Comparison of ENCODE assay signal across 11 cellular contexts in genomic region chr4:7857238-7857701, GRCh38.
DNase-seq lines count a peak whose midpoint lies in the region; ATAC-seq, FAIRE-seq and TF ChIP-seq lines count a peak whose summit lies in the region.
"Had no signal": no experiment of that assay in that cellular context is flagged by ENCODE, and none has a peak within 500 bp of the region (broad histone marks: within the 10 kb centered on the region; RNA-seq: fewer than 3 reads in every experiment).

No MANE protein-coding gene starts in this region.

- H3K27ac ChIP-seq in ACC112 (ENCODE audit: low read depth, low read length) (peak overlapping the region; percentile 83), H9 (ENCODE audit: insufficient read length, low read depth, low read length) (no peak overlapping the region), mammary epithelial cell (ENCODE audit: insufficient read depth, low read depth, low read length) (peak overlapping the region; percentile 72), mesenchymal stem cell (ENCODE audit: low read length, poor library complexity, severe bottlenecking) (peak overlapping the region; percentile 72), kidney (ENCODE audit: low read depth in 2 of 2, low read length in 2 of 2) (no peak overlapping the region)
- H3K27ac ChIP-seq: neutrophil had no signal

- ATAC-seq in HG03354 (IDR thresholded peaks at IDR 0.05; ENCODE audit: poor library complexity, severe bottlenecking, unreplicated experiment) = no peak

- H3K4me1 ChIP-seq in ACC112 (ENCODE audit: control insufficient read depth, insufficient read depth, low read length, unreplicated experiment) (peaks cover 64% of the 10 kb centered on the region), H9 (ENCODE audit: insufficient read depth, low read length) (peaks cover 10% of the 10 kb centered on the region; the same call in 1 of the 2 replicates), mammary epithelial cell (ENCODE audit: insufficient read depth, low read length) (peaks cover 59% of the 10 kb centered on the region), mesenchymal stem cell (ENCODE audit: control insufficient read depth, insufficient read depth, low read depth, low read length) (peaks cover 25% of the 10 kb centered on the region), kidney (ENCODE audit: control insufficient read depth in 1 of 2, insufficient read depth in 1 of 2, low read depth in 1 of 2, low read length in 2 of 2) (no peaks in the 10 kb centered on the region)

- H3T11ph ChIP-seq in H9 (ENCODE audit: low read length) = no peak overlapping the region

- H2BK20ac ChIP-seq in H9 (ENCODE audit: low read depth, low read length, poor library complexity, severe bottlenecking) = no peak overlapping the region

- no TSS peak for BruUV-seq in mammary epithelial cell (replicated peaks; lab: Mats Ljungman, UMichigan)

- no peak overlapping the region for H4K5ac ChIP-seq in H9 (ENCODE audit: insufficient read length, low read depth, low read length)

- peaks cover 28 to 43% of the 10 kb centered on the region in 2 experiments for H3K4me1 Mint-ChIP-seq in H9

- no peak overlapping the region for H2BK12ac ChIP-seq in H9 (ENCODE audit: insufficient read length, low read depth, low read length)
- no peak overlapping the region for H2BK12ac ChIP-seq in mesenchymal stem cell (ENCODE audit: low read length in 2 of 2)

- no peaks in the 10 kb centered on the region for H3K9me3 Mint-ChIP-seq in H9

- H3K4me3 Mint-ChIP-seq in H9 = no peak overlapping the region

- H4K20me1 ChIP-seq in H9 (ENCODE audit: control insufficient read depth, insufficient read depth, insufficient read length) (no peaks in the 10 kb centered on the region), mammary epithelial cell (ENCODE audit: insufficient read depth, low read length) (no peaks in the 10 kb centered on the region)

- H2AFZ ChIP-seq in ACC112 (ENCODE audit: low read length, unreplicated experiment) = no peak overlapping the region
- no peak overlapping the region for H2AFZ ChIP-seq in H9 (ENCODE audit: low read length)
- H2AFZ ChIP-seq in mammary epithelial cell (ENCODE audit: low read depth, low read length) = peak overlapping the region; percentile 36
- no peak overlapping the region for H2AFZ ChIP-seq in mesenchymal stem cell (ENCODE audit: low read depth, low read length)

- no peak overlapping the region for H4K8ac ChIP-seq in H9 (replicated peaks; ENCODE audit: insufficient read length, low read depth, low read length)
- H4K8ac ChIP-seq in mesenchymal stem cell (ENCODE audit: low read length) = no peak overlapping the region

- H3K9ac ChIP-seq in H9 (ENCODE audit: extremely low read depth, insufficient read length, low read length) = no peak overlapping the region
- H3K9ac ChIP-seq in mammary epithelial cell (ENCODE audit: insufficient read depth, low read length) = peak overlapping the region; percentile 44
- peak overlapping the region; percentile 80 for H3K9ac ChIP-seq in mesenchymal stem cell (ENCODE audit: low read length)
- no peak overlapping the region for H3K9ac ChIP-seq in kidney (ENCODE audit: low read length in 2 of 2)

- H3K79me1 ChIP-seq in H9 (ENCODE audit: insufficient read depth, low read depth, low read length, poor library complexity, severe bottlenecking) (no peaks in the 10 kb centered on the region), mesenchymal stem cell (replicated peaks; ENCODE audit: low read length, poor library complexity, severe bottlenecking) (peaks cover 26% of the 10 kb centered on the region)

- no peak overlapping the region for H2BK5ac ChIP-seq in H9 (ENCODE audit: insufficient read length, low read length)
- no peak overlapping the region for H2BK5ac ChIP-seq in mesenchymal stem cell (ENCODE audit: low read depth, low read length, poor library complexity, severe bottlenecking)

- H3K4me2 ChIP-seq in H9 (ENCODE audit: insufficient read depth, insufficient read length, low read length) (no peak overlapping the region), mammary epithelial cell (ENCODE audit: insufficient read depth, low read depth, low read length) (peak overlapping the region; percentile 63), mesenchymal stem cell (ENCODE audit: low read length, poor library complexity, severe bottlenecking) (no peak overlapping the region)

- H3K56ac ChIP-seq in H9 (ENCODE audit: insufficient read length, low read depth, low read length) = no peak overlapping the region

- TF ChIP-seq CTCF in H9 (conservative IDR thresholded peaks at IDR 0.05) = no peak
- TF ChIP-seq CTCF in mammary epithelial cell (conservative IDR thresholded peaks at IDR 0.05 in 1 of 2, IDR thresholded peaks at IDR 0.05 in 1 of 2; ENCODE audit: extremely low read depth in 1 of 2, insufficient read depth in 1 of 2, low read depth in 1 of 2, low read length in 2 of 2) = no peak
- TF ChIP-seq CTCF in kidney (IDR thresholded peaks at IDR 0.05; ENCODE audit: borderline replicate concordance, extremely low read depth, insufficient read depth) = no peak

- DNase-seq in H9 (no peak), mammary epithelial cell (peak; percentile 57), mesenchymal stem cell (peak; percentile 63), kidney (no peak), HUDEP-2 (lab: John Stamatoyannopoulos, UW; ENCODE audit: unreplicated experiment in 76 of 76) (no peak), NCI-H1694 (lab: John Stamatoyannopoulos, UW) (no peak)
- DNase-seq: DND-41, NCI-H82 had no signal

- H3K27me3 Mint-ChIP-seq in H9 (ENCODE audit: low read depth) = no peaks in the 10 kb centered on the region

- no peaks in the 10 kb centered on the region for H3K23me2 ChIP-seq in H9 (ENCODE audit: insufficient read length, low read depth, low read length, poor library complexity, severe bottlenecking)

- peaks cover 21% of the 10 kb centered on the region for H3K36me3 ChIP-seq in ACC112 (ENCODE audit: insufficient read depth, low read length)
- H3K36me3 ChIP-seq in mammary epithelial cell (ENCODE audit: insufficient read depth, low read length) = no peaks in the 10 kb centered on the region
- peaks cover 31 to 43% of the 10 kb centered on the region in 2 experiments for H3K36me3 ChIP-seq in mesenchymal stem cell (ENCODE audit: control insufficient read depth in 1 of 2, insufficient read depth in 2 of 2, low read depth in 1 of 2, low read length in 2 of 2)
- H3K36me3 ChIP-seq in kidney (ENCODE audit: control insufficient read depth in 1 of 2, insufficient read depth in 2 of 2, low read length in 2 of 2) = peaks cover 0 to 3% of the 10 kb centered on the region in 2 donors

- no peak overlapping the region for H4K91ac ChIP-seq in H9 (ENCODE audit: insufficient read length, low read depth, low read length)
- H4K91ac ChIP-seq in mesenchymal stem cell (ENCODE audit: low read length) = no peak overlapping the region

- H2BK120ac ChIP-seq in H9 (ENCODE audit: low read depth, low read length, poor library complexity, severe bottlenecking) (no peak overlapping the region), mesenchymal stem cell (ENCODE audit: low read depth, low read length) (no peak overlapping the region)

- peaks cover 0 to 15% (median 8%) of the 10 kb centered on the region in 3 experiments; a peak in 4 of 7 replicates for H3K36me3 Mint-ChIP-seq in H9 (ENCODE audit: insufficient read depth in 1 of 3, low read depth in 3 of 3)

- intact Hi-C loops in mammary epithelial cell (cut with micrococcal nuclease) (no loop called here), kidney (cut with DNase I) (no loop called here)

- CTCF ChIA-PET in mammary epithelial cell (lab: Charles Lee; ENCODE audit: low non-redundant PET) = no interaction called here

- H3K18ac ChIP-seq in H9 (ENCODE audit: insufficient read length, low read depth, low read length) (no peak overlapping the region), mesenchymal stem cell (ENCODE audit: low read depth in 1 of 2, low read length in 2 of 2) (peak overlapping the region in 1 of 2 experiments; percentile 13)

- WGBS in H9 (ENCODE audit: extremely low coverage, insufficient read length, low lambda C conversion rate) = no CpG with 5 or more reads among the region's 8 CpGs
- 7% methylated on average over 6 of the region's 8 CpGs for WGBS in mammary epithelial cell (ENCODE audit: low coverage, missing lambda C conversion rate)
- WGBS in mesenchymal stem cell = 58% methylated on average over 8 of the region's 8 CpGs

- H2BK15ac ChIP-seq in H9 (ENCODE audit: low read depth, low read length) (no peak overlapping the region), mesenchymal stem cell (ENCODE audit: low read depth, poor library complexity, severe bottlenecking) (no peak overlapping the region)

- H3K4me3 ChIP-seq in ACC112 (ENCODE audit: low read depth, low read length) = peak overlapping the region; percentile 50
- H3K4me3 ChIP-seq in mammary epithelial cell (replicated peaks in 1 of 3; ENCODE audit: insufficient read depth in 1 of 3, low read depth in 2 of 3, low read length in 3 of 3) = no peak overlapping the region
- H3K4me3 ChIP-seq in mesenchymal stem cell (ENCODE audit: insufficient read depth in 1 of 2, low read depth in 1 of 2, low read length in 2 of 2) = peak overlapping the region in 1 of 2 experiments; percentile 60
- H3K4me3 ChIP-seq in kidney (ENCODE audit: low read length in 2 of 2) = no peak overlapping the region

- peak overlapping the region; percentile 3 to 35 (median 20); a peak in 3 of 7 replicates for H3K27ac Mint-ChIP-seq in H9

- no peak for FAIRE-seq in kidney (lab: Jason Lieb, UNC)

- in situ Hi-C loops in mammary epithelial cell (cut with MboI; ENCODE audit: low sequenced_read_pairs in 2 of 2) = no loop called here

- H3K23ac ChIP-seq in H9 (ENCODE audit: insufficient read length, low read depth, low read length) (no peak overlapping the region), mesenchymal stem cell (ENCODE audit: low read length in 2 of 2) (no peak overlapping the region)

- H2AK5ac ChIP-seq in H9 (ENCODE audit: insufficient read length, low read length) (no peak overlapping the region), mesenchymal stem cell (ENCODE audit: low read length, severe bottlenecking) (peak overlapping the region; percentile 86)

- H3K79me2 ChIP-seq in ACC112 (ENCODE audit: control insufficient read depth, insufficient read depth, low read length, unreplicated experiment) (peaks cover 71% of the 10 kb centered on the region), H9 (ENCODE audit: insufficient read depth, low read length) (no peaks in the 10 kb centered on the region), mammary epithelial cell (ENCODE audit: insufficient read depth, low read length) (peaks cover 63% of the 10 kb centered on the region)

- H3K4ac ChIP-seq in H9 (ENCODE audit: low read depth, low read length) (no peak overlapping the region), mesenchymal stem cell (ENCODE audit: low read depth in 1 of 2, low read length in 2 of 2) (no peak overlapping the region)

- H3K14ac ChIP-seq in H9 (ENCODE audit: insufficient read depth, low read length) (no peak overlapping the region), mesenchymal stem cell (ENCODE audit: low read length in 2 of 2) (no peak overlapping the region)

- dilution Hi-C loops in mammary epithelial cell (cut with HindIII; ENCODE audit: low sequenced_read_pairs) = no loop called here

- no peaks in the 10 kb centered on the region for H3K27me3 ChIP-seq in ACC112 (ENCODE audit: insufficient read depth, low read length)
- no peaks in the 10 kb centered on the region for H3K27me3 ChIP-seq in H9 (ENCODE audit: insufficient read depth, low read length)
- no peaks in the 10 kb centered on the region for H3K27me3 ChIP-seq in mammary epithelial cell (ENCODE audit: insufficient read depth, low read length)
- H3K27me3 ChIP-seq in mesenchymal stem cell (ENCODE audit: control insufficient read depth in 1 of 2, insufficient read depth in 1 of 2, low read length in 2 of 2) = no peaks in the 10 kb centered on the region
- H3K27me3 ChIP-seq: neutrophil had no signal

- no peaks in the 10 kb centered on the region for H3K9me3 ChIP-seq in H9 (ENCODE audit: control insufficient read depth, low read depth, low read length)
- no peaks in the 10 kb centered on the region for H3K9me3 ChIP-seq in mammary epithelial cell (replicated peaks; ENCODE audit: insufficient read depth, low read length)
- H3K9me3 ChIP-seq in mesenchymal stem cell (ENCODE audit: control insufficient read depth, low read length) = no peaks in the 10 kb centered on the region
- no peaks in the 10 kb centered on the region for H3K9me3 ChIP-seq in kidney (ENCODE audit: control insufficient read depth in 1 of 2, low read length in 2 of 2)
- H3K9me3 ChIP-seq: neutrophil had no signal

Comparison
In these comparisons a context has a peak if more than half of its experiments do, and no peak if none do; other contexts are left out.
1. H3K27ac ChIP-seq: peak in ACC112 (single experiment), mammary epithelial cell (single experiment) and mesenchymal stem cell (single experiment); none in H9 (single experiment) and kidney (0 of 2).
2. DNase-seq: peak in mammary epithelial cell (single experiment) and mesenchymal stem cell (single experiment); none in H9 (single experiment), kidney (single experiment), HUDEP-2 (0 of 76) and NCI-H1694 (single experiment).
3. H3K9ac ChIP-seq: peak in mammary epithelial cell (single experiment) and mesenchymal stem cell (single experiment); none in H9 (single experiment) and kidney (0 of 2).